In genomic region chr3:51966941-51967383, GRCh38 we compare ENCODE assay signal across 9 cellular contexts. TPM values are rescaled to one million over a fixed set of nuclear protein-coding genes. Genes with fewer than 3 reads are reported as not detected.
A peak's percentile ranks its signal among the peaks of the same experiment; 100 is the strongest.
DNase-seq lines count a peak whose midpoint lies in the region; ATAC-seq and TF ChIP-seq lines count a peak whose summit lies in the region.
"Had no signal": no experiment of that assay in that cellular context is flagged by ENCODE, and none has a peak within 500 bp of the region (broad histone marks: within the 10 kb centered on the region; RNA-seq: fewer than 3 reads in every experiment).

No MANE protein-coding gene starts in this region.

- H3K27me3 ChIP-seq in GM06990 (replicated peaks; ENCODE audit: control insufficient read depth, insufficient read depth, low read length) (no peaks in the 10 kb centered on the region), breast epithelium (no peaks in the 10 kb centered on the region)

- H3K4me1 ChIP-seq in breast epithelium, result peaks cover 15 to 20% of the 10 kb centered on the region in 2 donors
- H3K4me1 ChIP-seq in urinary bladder (ENCODE audit: insufficient read depth), result no peaks in the 10 kb centered on the region

- TF ChIP-seq CTCF in GM06990 (IDR thresholded peaks at IDR 0.05; ENCODE audit: insufficient read depth, low read length, poor library complexity, severe bottlenecking), result peak; percentile 2
- no peak for TF ChIP-seq CTCF in breast epithelium (IDR thresholded peaks at IDR 0.05)

- H3K27ac ChIP-seq in breast epithelium, result peak overlapping the region; percentile 92 to 97
- peak overlapping the region; percentile 74 for H3K27ac ChIP-seq in urinary bladder (ENCODE audit: low read depth)

- 3% methylated on average over 33 of the region's 33 CpGs for WGBS in urinary bladder

- peak; percentile 16 for ATAC-seq in HG03354 (IDR thresholded peaks at IDR 0.05; ENCODE audit: poor library complexity, severe bottlenecking, unreplicated experiment)
- no peak for ATAC-seq in GM18868 (IDR thresholded peaks at IDR 0.05; ENCODE audit: unreplicated experiment)

- H3K36me3 ChIP-seq in GM06990 (ENCODE audit: control insufficient read depth, insufficient read depth, low read length), result peaks cover 2% of the 10 kb centered on the region; the same call in 1 of the 2 replicates
- no peaks in the 10 kb centered on the region for H3K36me3 ChIP-seq in breast epithelium
- H3K36me3 ChIP-seq in urinary bladder (ENCODE audit: insufficient read depth), result no peaks in the 10 kb centered on the region

- peak overlapping the region; percentile 66 for H3K4me3 ChIP-seq in GM06990 (replicated peaks; ENCODE audit: low read depth, low read length)
- peak overlapping the region; percentile 63 to 92 (median 74) for H3K4me3 ChIP-seq in breast epithelium
- H3K4me3 ChIP-seq in urinary bladder (ENCODE audit: low read depth, low read length), result peak overlapping the region; percentile 75

- DNase-seq in GM06990 (ENCODE audit: extremely low read depth, insufficient read length), result no peak
- DNase-seq in breast epithelium (ENCODE audit: low spot score in 2 of 2), result no peak
- peak; percentile 14 for DNase-seq in medulla oblongata (ENCODE audit: extremely low spot score)
- DNase-seq in COR-L47 (lab: John Stamatoyannopoulos, UW), result no peak
- no peak for DNase-seq in NCI-H345 treated with DMSO at 0.1 percent for 48 hours (lab: John Stamatoyannopoulos, UW; ENCODE audit: unreplicated experiment)

- intact Hi-C loops in breast epithelium (cut with DNase I; ENCODE audit: low total_unique reads), result no loop called here

- no peak for TF ChIP-seq POLR2A in breast epithelium (IDR thresholded peaks at IDR 0.05)

- H3K9me3 ChIP-seq in breast epithelium, result no peaks in the 10 kb centered on the region

RNA-seq across cellular contexts. Expression of gene PCBP4, which starts 0.3 kb away (rescaled TPM):
- total RNA-seq in breast epithelium (10 to 100 TPM; 36.2 to 51.8 (median 51.2) TPM), urinary bladder (22.4 TPM)
- 43.9 TPM for polyA plus RNA-seq in urinary bladder

RNA-seq across cellular contexts. Expression of gene ABHD14B, which starts 6.9 kb away (rescaled TPM):
- 100 to 1,000 TPM in 1 of 3 donors, 10 to 100 TPM in 2; 62.3 to 122 (median 74.3) TPM for total RNA-seq in breast epithelium
- total RNA-seq in urinary bladder, result 14.2 TPM
- 69.1 TPM for polyA plus RNA-seq in urinary bladder

RNA-seq across cellular contexts. Expression of gene ABHD14A, which starts 7.9 kb away (rescaled TPM):
- total RNA-seq in breast epithelium, result 10 to 100 TPM; 16.1 to 32.6 (median 17.1) TPM
- total RNA-seq in urinary bladder, result 13.0 TPM
- 31.5 TPM for polyA plus RNA-seq in urinary bladder

RNA-seq across cellular contexts. Expression of gene GPR62, which starts 11.8 kb away (rescaled TPM):
- under 1 TPM in 1 of 3 donors, not detected in 2; 0.16 TPM for total RNA-seq in breast epithelium
- not detected for total RNA-seq in urinary bladder
- 0.32 TPM for polyA plus RNA-seq in urinary bladder
- total RNA-seq: SK-MEL-5 had no signal

RNA-seq across cellular contexts. Expression of gene ACY1, which starts 16.4 kb away (rescaled TPM):
- total RNA-seq in breast epithelium, result 10 to 100 TPM; 40.0 to 49.2 (median 46.4) TPM
- total RNA-seq in urinary bladder, result 10.6 TPM
- polyA plus RNA-seq in urinary bladder, result 20.0 TPM
